15 cellular contexts compared by ENCODE assay signal in the genomic region with DNA sequence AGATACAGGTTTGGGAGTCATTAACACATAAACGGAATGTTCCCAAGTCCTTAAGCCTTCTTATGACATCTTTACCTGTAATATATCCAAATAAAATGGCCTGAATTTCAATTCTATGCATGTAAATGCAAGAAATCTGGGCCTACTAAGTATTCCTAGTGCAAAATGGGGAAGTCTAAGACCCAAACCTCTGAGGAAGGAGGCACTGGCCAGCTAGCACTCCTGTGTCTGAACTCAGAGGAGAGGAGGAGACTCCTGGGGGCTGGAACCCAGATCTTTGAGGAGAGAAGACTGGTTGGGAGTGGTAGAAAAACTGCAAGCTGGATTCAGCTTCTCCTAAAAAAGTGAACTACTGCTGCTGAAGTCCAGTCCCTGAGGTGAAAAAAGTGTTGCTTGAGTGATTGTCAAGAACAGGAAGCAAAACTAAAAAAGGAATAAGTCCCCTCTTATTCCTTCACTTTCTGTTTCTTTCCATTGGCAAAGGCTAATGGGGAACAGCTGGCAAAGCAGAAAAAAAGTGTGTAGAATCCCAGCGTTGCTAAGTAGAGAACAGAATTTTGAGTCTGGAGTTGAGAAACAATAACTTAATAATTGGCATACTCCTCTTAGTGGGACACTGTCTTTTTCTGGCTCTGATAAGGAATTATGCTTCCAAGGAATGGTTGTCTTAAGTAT. TPM values are rescaled to one million over a fixed set of nuclear protein-coding genes. Genes with fewer than 3 reads are reported as not detected.
DNase-seq lines count a peak whose midpoint lies in the region; ATAC-seq, FAIRE-seq and TF ChIP-seq lines count a peak whose summit lies in the region.
"Had no signal": no experiment of that assay in that cellular context is flagged by ENCODE, and none has a peak within 500 bp of the region (broad histone marks: within the 10 kb centered on the region; RNA-seq: fewer than 3 reads in every experiment).

No MANE protein-coding gene starts in this region.

- POLR2A ChIA-PET in GM12878 (lab: Charles Lee): interaction anchor here (0.6 to 3.5 kb wide), 5 partner anchors 8 to 87 kb away, joined by 3 to 22 read pairs (median 6); no protein-coding TSS in a partner anchor

- H3K4me2 ChIP-seq in KMS-11 (peak overlapping the region; percentile 72), GM12878 (ENCODE audit: control insufficient read depth, insufficient read depth) (peak overlapping the region; percentile 36; the same call in 1 of the 2 replicates)

- H3K27me3 ChIP-seq in KMS-11 (ENCODE audit: insufficient read depth, low read depth) (no peaks in the 10 kb centered on the region), GM12878 (replicated peaks in 1 of 2; ENCODE audit: control insufficient read depth in 2 of 2, insufficient read depth in 2 of 2, low read length in 1 of 2) (no peaks in the 10 kb centered on the region), thoracic aorta (replicated peaks; ENCODE audit: insufficient read depth) (no peaks in the 10 kb centered on the region), transverse colon (no peaks in the 10 kb centered on the region)

- H3K79me2 ChIP-seq in KMS-11 (ENCODE audit: insufficient read depth, low read depth): no peaks in the 10 kb centered on the region
- H3K79me2 ChIP-seq in GM12878 (ENCODE audit: control insufficient read depth, insufficient read depth, low read length): no peaks in the 10 kb centered on the region

- 73% methylated on average over 2 of the region's 2 CpGs for WGBS in GM12878 (ENCODE audit: insufficient coverage, insufficient replicate concordance, low lambda C conversion rate, missing lambda C conversion rate)
- WGBS in transverse colon (ENCODE audit: low coverage in 1 of 2), 2 donors: 65 to 67% methylated on average over 2 of the region's 2 CpGs

- ATAC-seq in GM12878: peak; percentile 22
- ATAC-seq in thoracic aorta (ENCODE audit: insufficient number of reproducible peaks, low FRiP score, low read depth): no peak
- ATAC-seq: activated T-cell treated with anti-CD3 and anti-CD28 coated beads, Interleukin-2, amount 50 U/mL, for 4 hours; T-helper 17 cell had no signal

- no peak for FAIRE-seq in GM12878 (lab: Jason Lieb, UNC)
- FAIRE-seq: small intestine had no signal

- TF ChIP-seq EP300 in GM12878 (IDR thresholded peaks at IDR 0.05; ENCODE audit: borderline replicate concordance in 1 of 2, control insufficient read depth in 1 of 2, low read depth in 2 of 2, low read length in 2 of 2): no peak
- TF ChIP-seq EP300 in transverse colon (IDR thresholded peaks at IDR 0.05; ENCODE audit: low read depth): no peak

- H3K36me3 ChIP-seq in KMS-11 (ENCODE audit: insufficient read depth) (no peaks in the 10 kb centered on the region), GM12878 (ENCODE audit: control insufficient read depth in 2 of 2, insufficient read depth in 2 of 2, low read length in 1 of 2) (no peaks in the 10 kb centered on the region), thoracic aorta (no peaks in the 10 kb centered on the region), transverse colon (no peaks in the 10 kb centered on the region)

- DNase-seq in SKM-1 treated with dmso at 0.1 percent for 144 hours (lab: John Stamatoyannopoulos, UW; ENCODE audit: unreplicated experiment): peak; percentile 39
- DNase-seq in SKM-1 (lab: John Stamatoyannopoulos, UW; ENCODE audit: unreplicated experiment): no peak
- no peak for DNase-seq in GM12878 (ENCODE audit: low read depth, low spot score)
- DNase-seq in thoracic aorta (ENCODE audit: low spot score): no peak
- no peak for DNase-seq in transverse colon
- DNase-seq in NCI-H146 treated with DMSO at 0.1 percent for 48 hours (lab: John Stamatoyannopoulos, UW; ENCODE audit: unreplicated experiment): no peak
- DNase-seq in type B pancreatic cell (ENCODE audit: extremely low spot score, unreplicated experiment): no peak
- DNase-seq: activated CD4-positive, alpha-beta T cell treated with anti-CD3 and anti-CD28 coated beads, Interleukin-2, amount 10 ng/mL, durations not matched to agents 24 days and 14 days; activated T-cell treated with anti-CD3 and anti-CD28 coated beads, Interleukin-2, amount 50 U/mL, for 4 hours; Calu3; mesenchymal stem cell; small intestine; T-helper 17 cell had no signal

- RAD21 ChIA-PET in GM12878 (lab: Charles Lee; ENCODE audit: unreplicated experiment): interaction anchor here (0.7 to 4.1 kb wide), 7 partner anchors 11 to 59 kb away, joined by 3 to 41 read pairs (median 4); no protein-coding TSS in a partner anchor

- TF ChIP-seq POLR2A in GM12878 (IDR thresholded peaks at IDR 0.05; ENCODE audit: low read depth, low read length): no peak
- no peak for TF ChIP-seq POLR2A in transverse colon (IDR thresholded peaks at IDR 0.05)

- intact Hi-C loops in GM12878 (cut with micrococcal nuclease; ENCODE audit: unreplicated experiment): no loop called here
- intact Hi-C loops in transverse colon (cut with DNase I; ENCODE audit: low total_unique reads): no loop called here

- no TSS peak for BruUV-seq in GM12878 (replicated peaks; lab: Mats Ljungman, UMichigan)

- H3K36me3 Mint-ChIP-seq in type B pancreatic cell: no peaks in the 10 kb centered on the region

- H3K9me3 Mint-ChIP-seq in type B pancreatic cell: no peaks in the 10 kb centered on the region
- H3K9me3 Mint-ChIP-seq: activated CD4-positive, alpha-beta T cell treated with anti-CD3 and anti-CD28 coated beads, Interleukin-2, amount 10 ng/mL, durations not matched to agents 24 days and 14 days; activated T-cell treated with anti-CD3 and anti-CD28 coated beads, Interleukin-2, amount 50 U/mL, for 4 hours had no signal

- H4K20me1 ChIP-seq in KMS-11 (ENCODE audit: insufficient read depth) (no peaks in the 10 kb centered on the region), GM12878 (ENCODE audit: control insufficient read depth, insufficient read depth) (no peaks in the 10 kb centered on the region)

- H2AFZ ChIP-seq in KMS-11 (ENCODE audit: low read depth) (peak overlapping the region; percentile 45), GM12878 (ENCODE audit: control insufficient read depth, low read depth, low read length) (peak overlapping the region; percentile 12)

- no peak for TF ChIP-seq CTCF in KMS-11 (conservative IDR thresholded peaks at IDR 0.05; ENCODE audit: low read depth, low read length)
- no peak for TF ChIP-seq CTCF in GM12878 (IDR thresholded peaks at IDR 0.05 in 2 of 3, conservative IDR thresholded peaks at IDR 0.05 in 1 of 3; ENCODE audit: control insufficient read depth in 2 of 3, extremely low read depth in 1 of 3, insufficient read depth in 1 of 3, low read depth in 3 of 3, low read length in 3 of 3)
- no peak for TF ChIP-seq CTCF in thoracic aorta (IDR thresholded peaks at IDR 0.05)
- TF ChIP-seq CTCF in transverse colon (IDR thresholded peaks at IDR 0.05): no peak
- TF ChIP-seq CTCF in type B pancreatic cell (conservative IDR thresholded peaks at IDR 0.05): no peak

- SMC1A ChIA-PET in GM12878 (lab: Charles Lee; ENCODE audit: uncharacterized antibody, unreplicated experiment): interaction anchor here (0.8 to 5.0 kb wide), 7 partner anchors 8 to 94 kb away, joined by 3 to 71 read pairs (median 4); no protein-coding TSS in a partner anchor

- peak overlapping the region; percentile 42 for H3K9ac ChIP-seq in KMS-11
- H3K9ac ChIP-seq in GM12878 (ENCODE audit: control insufficient read depth, insufficient read depth, low read length): no peak overlapping the region

- in situ Hi-C loops in GM12878 (cut with MboI): no loop called here
- in situ Hi-C loops in transverse colon (cut with MboI; ENCODE audit: low pct_ligation_motif_present in 1 of 4, low pct_unique_long_range_greater_than_20kb in 1 of 4, low sequenced_read_pairs in 3 of 4): no loop called here

- H3K27me3 Mint-ChIP-seq in type B pancreatic cell: peaks cover 3% of the 10 kb centered on the region

- peak overlapping the region; percentile 77 for H3K27ac ChIP-seq in KMS-11
- peak overlapping the region; percentile 13; the same call in 1 of the 2 replicates for H3K27ac ChIP-seq in GM12878 (ENCODE audit: control insufficient read depth, insufficient read depth)
- peak overlapping the region; percentile 51 to 67 for H3K27ac ChIP-seq in thoracic aorta
- no peak overlapping the region for H3K27ac ChIP-seq in transverse colon

- CTCF ChIA-PET in GM12878 (lab: Yijun Ruan, JAX): interaction anchor here (0.6 to 2.8 kb wide), 5 partner anchors 11 to 645 kb away, joined by 3 to 10 read pairs (median 4); no protein-coding TSS in a partner anchor

- no peak for TF ChIP-seq RAD21 in GM12878 (IDR thresholded peaks at IDR 0.05; ENCODE audit: insufficient read depth, low read depth, low read length)

- H3K9me3 ChIP-seq in GM12878 (replicated peaks; ENCODE audit: control insufficient read depth, insufficient read depth, low read length) (no peaks in the 10 kb centered on the region), thoracic aorta (no peaks in the 10 kb centered on the region), transverse colon (no peaks in the 10 kb centered on the region)

- H3K4me1 ChIP-seq in KMS-11 (ENCODE audit: low read depth, poor library complexity, severe bottlenecking) (peaks cover 70% of the 10 kb centered on the region), GM12878 (ENCODE audit: control insufficient read depth, insufficient read depth, low read length) (peaks cover 12% of the 10 kb centered on the region), thoracic aorta (ENCODE audit: control insufficient read depth in 1 of 2, low read depth in 2 of 2) (peaks cover 6 to 16% of the 10 kb centered on the region in 2 donors), transverse colon (peaks cover 0 to 7% (median 2%) of the 10 kb centered on the region in 4 donors)

- peak overlapping the region; percentile 90 for H3K4me3 ChIP-seq in KMS-11 (IDR thresholded peaks at IDR 0.05; ENCODE audit: insufficient read depth, low read depth, low read length)
- H3K4me3 ChIP-seq in GM12878: no peak overlapping the region
- H3K4me3 ChIP-seq in thoracic aorta: peak overlapping the region; percentile 6
- no peak overlapping the region for H3K4me3 ChIP-seq in transverse colon
- H3K4me3 ChIP-seq: coronary artery had no signal

- no peak overlapping the region for H3K27ac Mint-ChIP-seq in type B pancreatic cell
- H3K27ac Mint-ChIP-seq: activated CD4-positive, alpha-beta T cell treated with anti-CD3 and anti-CD28 coated beads, Interleukin-2, amount 10 ng/mL, durations not matched to agents 24 days and 14 days; T-helper 17 cell had no signal

- no peak overlapping the region for H3K4me3 Mint-ChIP-seq in type B pancreatic cell
- H3K4me3 Mint-ChIP-seq: activated CD4-positive, alpha-beta T cell treated with anti-CD3 and anti-CD28 coated beads, Interleukin-2, amount 10 ng/mL, durations not matched to agents 24 days and 14 days; activated T-cell treated with anti-CD3 and anti-CD28 coated beads, Interleukin-2, amount 50 U/mL, for 4 hours; T-helper 17 cell had no signal

- no peaks in the 10 kb centered on the region for H3K4me1 Mint-ChIP-seq in type B pancreatic cell (ENCODE audit: unreplicated experiment)

RNA-seq across cellular contexts. Expression of gene ATP2C1, which starts 54.8 kb away (rescaled TPM):
- total RNA-seq in GM12878 (2013; cell fraction: nucleolus; rRNA removed): 253 and 262 TPM in 2 replicates
- total RNA-seq in GM12878 (2014; rRNA removed): 43.9 and 52.9 TPM in 2 replicates
- total RNA-seq in GM12878 (2014; rRNA removed; fragmentation: Illumina TruSeq; extraction: Trizol): 67.7 and 70.5 TPM in 2 replicates
- total RNA-seq in GM12878 (2021): 60.2 and 62.2 TPM in 2 replicates
- polyA plus RNA-seq in GM12878 (2011; ENCODE audit: low read depth): 29.0 TPM
- 116 and 178 TPM in 2 replicates for polyA plus RNA-seq in GM12878 (2011; rRNA removed)
- 37.7 and 42.4 TPM in 2 replicates for polyA plus RNA-seq in GM12878 (2011; cell fraction: cytosol; rRNA removed)
- 147 and 162 TPM in 2 replicates for polyA plus RNA-seq in GM12878 (2011; cell fraction: nucleus; rRNA removed)
- 29.3 and 48.1 TPM in 2 replicates for polyA plus RNA-seq in GM12878 (2012)
- polyA plus RNA-seq in GM12878 (2014; fragmentation: Illumina TruSeq; extraction: Trizol): 50.4 and 61.7 TPM in 2 replicates
- polyA plus RNA-seq in GM12878 (2014; fragmentation: Nextera tagmentation; extraction: Ambion mirVana): 10 to 100 TPM; 20.6 to 21.0 TPM
- 35.4 and 48.3 TPM in 2 replicates for polyA plus RNA-seq in GM12878 (2014; rRNA removed)
- 10 to 100 TPM; 59.8 to 64.6 TPM for polyA plus RNA-seq in GM12878 (2016; fragmentation: Nextera tagmentation; extraction: Ambion mirVana)
- polyA minus RNA-seq in GM12878 (2011; rRNA and poly(A)+ RNA removed): 108 and 157 TPM in 2 replicates
- 33.1 and 49.5 TPM in 2 replicates for polyA minus RNA-seq in GM12878 (2011; cell fraction: cytosol; rRNA and poly(A)+ RNA removed)
- 108 and 150 TPM in 2 replicates for polyA minus RNA-seq in GM12878 (2011; cell fraction: nucleus; rRNA and poly(A)+ RNA removed)
- 10 to 100 TPM; 51.1 to 53.1 TPM for total RNA-seq in thoracic aorta
- total RNA-seq in transverse colon: 10 to 100 TPM; 20.9 to 60.8 (median 44.6) TPM
- 78.3 and 81.0 TPM in 2 replicates for total RNA-seq in type B pancreatic cell (ENCODE audit: low replicate concordance)

Comparison
In these comparisons a context has a peak if more than half of its experiments do, and no peak if none do; other contexts are left out.
1. H3K27ac ChIP-seq: peak in KMS-11 (single experiment), GM12878 (single experiment) and thoracic aorta (2 of 2); none in transverse colon (0 of 4).
2. H3K4me3 ChIP-seq: peak in KMS-11 (single experiment) and thoracic aorta (single experiment); none in GM12878 (single experiment) and transverse colon (0 of 4).